In the genomic region with DNA sequence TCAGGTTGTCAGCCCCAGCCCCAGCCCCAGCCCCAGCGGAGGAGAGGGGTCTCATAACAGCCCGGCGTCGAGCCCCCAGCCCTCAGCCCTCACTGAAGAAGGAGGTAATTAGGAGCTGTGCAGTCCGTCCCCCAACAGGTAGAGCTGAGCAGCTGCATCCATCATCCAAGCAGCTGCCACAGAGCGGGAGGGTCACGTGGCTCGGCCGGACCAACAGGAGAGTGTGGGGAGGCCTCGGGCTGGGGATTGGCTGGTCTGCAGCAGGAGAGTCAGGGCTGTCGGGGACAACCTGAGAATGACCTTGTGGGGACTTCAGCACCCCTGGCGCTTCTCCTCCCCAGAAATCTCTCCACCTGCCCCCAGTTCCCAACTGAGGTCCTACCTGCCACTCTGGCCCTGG, we compare ENCODE assay signal across 9 cellular contexts. TPM values are rescaled to one million over a fixed set of nuclear protein-coding genes. Genes with fewer than 3 reads are reported as not detected.
DNase-seq lines count a peak whose midpoint lies in the region; ATAC-seq, FAIRE-seq and TF ChIP-seq lines count a peak whose summit lies in the region.
"Had no signal": no experiment of that assay in that cellular context is flagged by ENCODE, and none has a peak within 500 bp of the region (broad histone marks: within the 10 kb centered on the region; RNA-seq: fewer than 3 reads in every experiment).

No MANE protein-coding gene starts in this region.

- 85% methylated on average over 12 of the region's 12 CpGs for WGBS in A549 (ENCODE audit: missing lambda C conversion rate)

- no peaks in the 10 kb centered on the region for H3K36me3 ChIP-seq in upper lobe of right lung

- no peaks in the 10 kb centered on the region for H3K4me1 ChIP-seq in A549
- H3K4me1 ChIP-seq in upper lobe of right lung: no peaks in the 10 kb centered on the region

- ATAC-seq in A549 (peak in 1 of 2 experiments; percentile 75; a peak in 3 of 6 replicates), GM18511 (IDR thresholded peaks at IDR 0.05; ENCODE audit: unreplicated experiment) (peak; percentile 77), HG03135 (IDR thresholded peaks at IDR 0.05; ENCODE audit: unreplicated experiment) (peak; percentile 79), upper lobe of right lung (peak; percentile 36), HG03442 (IDR thresholded peaks at IDR 0.05; ENCODE audit: unreplicated experiment) (no peak), GM21717 (IDR thresholded peaks at IDR 0.05; ENCODE audit: unreplicated experiment) (no peak)

- CTCF ChIA-PET in A549 (lab: Yijun Ruan, JAX): interaction anchor here (2.3 kb wide), 1 partner anchor 126 kb away, joined by 8 read pairs; the partner anchor contains the start of gene HOXC5

- no peak for TF ChIP-seq POLR2A in A549 (IDR thresholded peaks at IDR 0.05; ENCODE audit: low read length)

- H3K4me3 ChIP-seq in A549: no peak overlapping the region
- no peak overlapping the region for H3K4me3 ChIP-seq in upper lobe of right lung
- H3K4me3 ChIP-seq: lung had no signal

- intact Hi-C loops in upper lobe of right lung (cut with DNase I): no loop called here

- no peaks in the 10 kb centered on the region for H3K27me3 ChIP-seq in upper lobe of right lung

- H3K27ac ChIP-seq in A549 (no peak overlapping the region), upper lobe of right lung (no peak overlapping the region)

- H3K9me3 ChIP-seq in A549 (no peaks in the 10 kb centered on the region), upper lobe of right lung (no peaks in the 10 kb centered on the region)

- no peak for FAIRE-seq in A549 (lab: Jason Lieb, UNC)

- TF ChIP-seq EP300 in A549 (IDR thresholded peaks at IDR 0.05): no peak

- POLR2A ChIA-PET in A549 (lab: Yijun Ruan, JAX): no interaction called here

- TF ChIP-seq RAD21 in A549 (conservative IDR thresholded peaks at IDR 0.05 in 1 of 2, IDR thresholded peaks at IDR 0.05 in 1 of 2): no peak

- no peak for DNase-seq in A549 (ENCODE audit: low read depth in 1 of 2, low spot score in 1 of 2)
- DNase-seq in NCI-H774 (lab: John Stamatoyannopoulos, UW): peak; percentile 90
- peak; percentile 87 for DNase-seq in germinal center (ENCODE audit: low spot score)
- no peak for DNase-seq in upper lobe of right lung

- H3K4me2 ChIP-seq in A549: no peak overlapping the region

- TF ChIP-seq CTCF in A549 (IDR thresholded peaks at IDR 0.05): no peak
- no peak for TF ChIP-seq CTCF in upper lobe of right lung (IDR thresholded peaks at IDR 0.05)

TF ChIP-seq in A549, 52 proteins besides CTCF, POLR2A, EP300 and RAD21:
- TF ChIP-seq USF2 (IDR thresholded peaks at IDR 0.05) (0 out of 2 replicates have a peak, but pooled peaks have one; percentile 8), RNF2 (IDR thresholded peaks at IDR 0.05; ENCODE audit: borderline replicate concordance, low read depth) (no peak)

RNA-seq across cellular contexts. Expression of gene SMUG1, which starts 29.6 kb away (rescaled TPM):
- polyA plus RNA-seq in A549 (2011; rRNA removed) (34.8 and 40.7 TPM in 2 replicates), A549 (2017; fragmentation: RNase III; extraction: RNeasy Plus Mini Kit Qiagen cat#74134 plus additional on column Dnase treatment) (27.6 to 32.5 TPM (median 30.9 TPM) in 3 replicates)
- polyA plus RNA-seq in A549 (2012; cell fraction: cytosol; rRNA removed): 42.2 and 49.4 TPM in 2 replicates
- 40.3 and 42.2 TPM in 2 replicates for polyA plus RNA-seq in A549 (2012; cell fraction: nucleus; rRNA removed)
- 40.1 and 41.6 TPM in 2 replicates for polyA minus RNA-seq in A549 (2011; rRNA and poly(A)+ RNA removed)
- 22.7 TPM for total RNA-seq in upper lobe of right lung

Comparison
In these comparisons a context has a peak if more than half of its experiments do, and no peak if none do; other contexts are left out.
1. ATAC-seq: peak in GM18511 (single experiment), HG03135 (single experiment) and upper lobe of right lung (single experiment); none in HG03442 (single experiment) and GM21717 (single experiment).
2. DNase-seq: peak in NCI-H774 (single experiment) and germinal center (single experiment); none in A549 (0 of 2) and upper lobe of right lung (single experiment).